Comparison of ENCODE assay signal across 8 cellular contexts in the genomic region with DNA sequence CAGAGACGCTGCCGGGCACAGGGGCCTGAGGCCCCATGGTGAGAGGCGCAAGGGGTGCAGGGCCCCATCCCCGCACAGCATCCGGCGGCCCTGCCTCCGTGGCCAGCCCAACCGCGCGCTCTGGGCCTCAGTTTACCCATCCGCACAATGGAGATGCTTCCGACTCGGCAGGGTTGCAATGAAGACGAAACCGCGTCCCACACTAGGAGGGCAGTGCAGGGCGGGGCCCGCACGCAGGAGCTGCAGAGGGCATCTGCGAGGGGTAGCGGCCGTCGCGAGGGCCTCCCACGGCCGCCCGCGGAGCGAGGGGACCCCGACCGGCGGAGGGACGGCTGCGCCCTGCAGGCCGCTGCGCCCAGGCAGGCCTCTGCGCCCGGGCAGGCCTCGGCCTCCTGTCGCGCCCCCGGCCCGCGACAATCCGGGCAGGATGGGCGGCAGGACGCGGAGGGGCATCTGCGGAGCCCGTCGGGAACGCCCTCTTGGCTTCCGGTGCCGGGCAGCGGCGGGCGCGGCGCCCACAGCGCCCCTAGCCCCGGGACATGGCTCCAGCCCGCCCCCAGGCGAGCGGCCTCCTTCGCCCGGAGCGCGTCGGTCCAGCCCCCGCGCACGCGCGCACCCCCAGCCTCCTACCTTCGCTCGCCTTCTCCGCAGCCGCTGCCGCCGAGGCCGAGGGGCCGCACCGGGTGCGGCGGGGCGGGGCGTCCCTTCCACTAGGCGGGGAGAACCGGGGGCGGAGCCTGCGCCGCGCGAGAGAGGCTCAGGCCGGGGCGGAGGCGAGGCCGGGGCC. TPM values are rescaled to one million over a fixed set of nuclear protein-coding genes. Genes with fewer than 3 reads are reported as not detected.
DNase-seq lines count a peak whose midpoint lies in the region; ATAC-seq and TF ChIP-seq lines count a peak whose summit lies in the region.

No MANE protein-coding gene starts in this region.

- peak; percentile 59 for TF ChIP-seq CTCF in chondrocyte (IDR thresholded peaks at IDR 0.05)

- peaks cover 10% of the 10 kb centered on the region for H3K4me1 Mint-ChIP-seq in activated CD4-positive, alpha-beta T cell treated with anti-CD3 and anti-CD28 coated beads for 36 hours
- peaks cover 15% of the 10 kb centered on the region for H3K4me1 Mint-ChIP-seq in chondrocyte (ENCODE audit: low read depth)

- no peak overlapping the region for H3K27ac Mint-ChIP-seq in activated CD4-positive, alpha-beta T cell treated with anti-CD3 and anti-CD28 coated beads for 36 hours
- H3K27ac Mint-ChIP-seq in chondrocyte (ENCODE audit: unreplicated experiment) = peak overlapping the region; percentile 41

- no peaks in the 10 kb centered on the region for H3K9me3 Mint-ChIP-seq in activated CD4-positive, alpha-beta T cell treated with anti-CD3 and anti-CD28 coated beads for 36 hours (ENCODE audit: low read depth)
- H3K9me3 Mint-ChIP-seq in chondrocyte (ENCODE audit: low read depth) = no peaks in the 10 kb centered on the region

- DNase-seq in AML-193 (lab: John Stamatoyannopoulos, UW) (peak; percentile 38 to 62), GM19238 (ENCODE audit: insufficient read length, low spot score) (peak; percentile 93), NCI-H510A treated with DMSO at 0.1 percent for 48 hours (lab: John Stamatoyannopoulos, UW) (peak; percentile 98), chondrocyte (ENCODE audit: low spot score) (no peak), left kidney (ENCODE audit: low read depth, low spot score) (peak; percentile 98)
- DNase-seq in activated CD4-positive, alpha-beta T cell treated with anti-CD3 and anti-CD28 coated beads for 36 hours = peak; percentile 91
- peak; percentile 72 to 85 for DNase-seq in stimulated activated CD4-positive, alpha-beta T cell treated with anti-CD3 and anti-CD28 coated beads, Interleukin-1b, Interleukin-23, amount 100 ng/mL, for 4 hours (ENCODE audit: low read depth in 2 of 2)

- POLR2A ChIA-PET in activated CD4-positive, alpha-beta T cell treated with anti-CD3 and anti-CD28 coated beads for 36 hours (lab: Charles Lee) = no interaction called here

- no peaks in the 10 kb centered on the region for H3K36me3 Mint-ChIP-seq in activated CD4-positive, alpha-beta T cell treated with anti-CD3 and anti-CD28 coated beads for 36 hours (ENCODE audit: low read depth)
- no peaks in the 10 kb centered on the region for H3K36me3 Mint-ChIP-seq in chondrocyte (ENCODE audit: low read depth)

- peak; percentile 78 for ATAC-seq in HG03439 (IDR thresholded peaks at IDR 0.05; ENCODE audit: unreplicated experiment)
- ATAC-seq in activated CD4-positive, alpha-beta T cell treated with anti-CD3 and anti-CD28 coated beads for 36 hours = peak; percentile 94

- no peaks in the 10 kb centered on the region for H3K27me3 Mint-ChIP-seq in activated CD4-positive, alpha-beta T cell treated with anti-CD3 and anti-CD28 coated beads for 36 hours
- H3K27me3 Mint-ChIP-seq in chondrocyte (ENCODE audit: low read depth) = no peaks in the 10 kb centered on the region

- intact Hi-C loops in activated CD4-positive, alpha-beta T cell treated with anti-CD3 and anti-CD28 coated beads for 36 hours (cut with DNase I, micrococcal nuclease) = loop anchor here (1.0 to 5.0 kb wide), 10 partner anchors 15 to 414 kb away; partner anchors contain the start of genes NECAP2 (in 2 of the 2), FBXO42 (in 1 of the 2), NBPF1 (in 1 of the 2) and SZRD1 (in 1 of the 2)

- CTCF ChIA-PET in activated CD4-positive, alpha-beta T cell treated with anti-CD3 and anti-CD28 coated beads for 36 hours (lab: Charles Lee) = no interaction called here

- peak overlapping the region; percentile 74 for H3K4me3 Mint-ChIP-seq in activated CD4-positive, alpha-beta T cell treated with anti-CD3 and anti-CD28 coated beads for 36 hours
- H3K4me3 Mint-ChIP-seq in chondrocyte (ENCODE audit: unreplicated experiment) = peak overlapping the region; percentile 76

RNA-seq across cellular contexts. Expression of gene RNU1-1, which starts 15.3 kb away (rescaled TPM):
- total RNA-seq in activated CD4-positive, alpha-beta T cell treated with anti-CD3 and anti-CD28 coated beads for 36 hours = 1,000 to 10,000 TPM; 1,573 to 2,291 TPM
- 1,438 to 1,620 TPM (median 1,579 TPM) in 3 replicates for total RNA-seq in chondrocyte

RNA-seq across cellular contexts. Expression of gene NECAP2, which starts 58.2 kb away (rescaled TPM):
- total RNA-seq in activated CD4-positive, alpha-beta T cell treated with anti-CD3 and anti-CD28 coated beads for 36 hours = 10 to 100 TPM; 46.5 to 54.2 TPM
- total RNA-seq in chondrocyte = 49.1 to 53.4 TPM (median 51.7 TPM) in 3 replicates
